13 cellular contexts compared by ENCODE assay signal in genomic region chr9:38036359-38037084, GRCh38. TPM values are rescaled to one million over a fixed set of nuclear protein-coding genes. Genes with fewer than 3 reads are reported as not detected.
DNase-seq lines count a peak whose midpoint lies in the region; ATAC-seq and TF ChIP-seq lines count a peak whose summit lies in the region.
"Had no signal": no experiment of that assay in that cellular context is flagged by ENCODE, and none has a peak within 500 bp of the region (broad histone marks: within the 10 kb centered on the region; RNA-seq: fewer than 3 reads in every experiment).

No MANE protein-coding gene starts in this region.

- ATAC-seq in body of pancreas (no peak), GM18867 (IDR thresholded peaks at IDR 0.05; ENCODE audit: unreplicated experiment) (no peak), GM19351 (IDR thresholded peaks at IDR 0.05; ENCODE audit: unreplicated experiment) (no peak)

- H3K4me1 ChIP-seq in ACC112 (ENCODE audit: control insufficient read depth, insufficient read depth, low read length, unreplicated experiment), result peaks cover 68% of the 10 kb centered on the region
- peaks cover 84% of the 10 kb centered on the region for H3K4me1 ChIP-seq in mesodermal cell (ENCODE audit: control insufficient read depth, insufficient read depth, low read length, poor library complexity, severe bottlenecking)
- peaks cover 84% of the 10 kb centered on the region for H3K4me1 ChIP-seq in body of pancreas

- DNase-seq in NB4 (ENCODE audit: low read depth), result peak; percentile 24
- peak; percentile 38 for DNase-seq in chondrocyte (ENCODE audit: low spot score)
- no peak for DNase-seq in body of pancreas
- no peak for DNase-seq in OCI-M2 (lab: John Stamatoyannopoulos, UW; ENCODE audit: unreplicated experiment)
- DNase-seq: GDM1, naive B cell, NCI-H446, SIG-M5 had no signal

- no peak for TF ChIP-seq POLR2A in NB4 (IDR thresholded peaks at IDR 0.05; ENCODE audit: extremely low read depth, insufficient read length)
- TF ChIP-seq POLR2A in body of pancreas (IDR thresholded peaks at IDR 0.05), result no peak

- H3K9me3 Mint-ChIP-seq in chondrocyte (ENCODE audit: low read depth), result no peaks in the 10 kb centered on the region
- H3K9me3 Mint-ChIP-seq: naive B cell had no signal

- H3K9me3 ChIP-seq in mesodermal cell (ENCODE audit: control insufficient read depth, low read length) (no peaks in the 10 kb centered on the region), body of pancreas (no peaks in the 10 kb centered on the region)

- 86 to 87% methylated on average over 11 of the region's 12 CpGs for WGBS in mesodermal cell (ENCODE audit: insufficient coverage in 2 of 2), 2 experiments
- WGBS in body of pancreas, 2 donors, result 64 to 70% methylated on average over 6 to 12 of the region's 12 CpGs

- H3K36me3 Mint-ChIP-seq in chondrocyte (ENCODE audit: low read depth), result no peaks in the 10 kb centered on the region
- H3K36me3 Mint-ChIP-seq: naive B cell had no signal

- intact Hi-C loops in body of pancreas (cut with DNase I), result no loop called here

- no peaks in the 10 kb centered on the region for H3K36me3 ChIP-seq in ACC112 (ENCODE audit: insufficient read depth, low read length)
- peaks cover 8% of the 10 kb centered on the region for H3K36me3 ChIP-seq in mesodermal cell (ENCODE audit: control insufficient read depth, insufficient read depth, low read length)
- no peaks in the 10 kb centered on the region for H3K36me3 ChIP-seq in body of pancreas (replicated peaks in 1 of 2; ENCODE audit: insufficient read depth in 1 of 2, low read depth in 2 of 2)

- no peak overlapping the region for H3K4me3 Mint-ChIP-seq in chondrocyte (ENCODE audit: unreplicated experiment)
- H3K4me3 Mint-ChIP-seq: B cell had no signal

- no peaks in the 10 kb centered on the region for H3K27me3 ChIP-seq in ACC112 (ENCODE audit: insufficient read depth, low read length)
- no peaks in the 10 kb centered on the region for H3K27me3 ChIP-seq in body of pancreas

- H3K27me3 Mint-ChIP-seq in chondrocyte (ENCODE audit: low read depth), result no peaks in the 10 kb centered on the region

- no peak for TF ChIP-seq CTCF in NB4 (IDR thresholded peaks at IDR 0.05; ENCODE audit: low read depth, low read length)
- TF ChIP-seq CTCF in chondrocyte (IDR thresholded peaks at IDR 0.05), result no peak
- TF ChIP-seq CTCF in body of pancreas (IDR thresholded peaks at IDR 0.05), result no peak

- H3K4me1 Mint-ChIP-seq in chondrocyte (ENCODE audit: low read depth), result peaks cover 57% of the 10 kb centered on the region

- H3K4me3 ChIP-seq in ACC112 (ENCODE audit: low read depth, low read length) (peak overlapping the region; percentile 11; the same call in 1 of the 2 replicates), NB4 (ENCODE audit: low read depth, low read length) (no peak overlapping the region), mesodermal cell (ENCODE audit: extremely low read depth, insufficient read depth, low read length, poor library complexity, severe bottlenecking) (no peak overlapping the region), body of pancreas (no peak overlapping the region)

- H3K79me2 ChIP-seq in ACC112 (ENCODE audit: control insufficient read depth, insufficient read depth, low read length, unreplicated experiment), result peaks cover 93% of the 10 kb centered on the region

- H2AFZ ChIP-seq in ACC112 (ENCODE audit: low read length, unreplicated experiment), result no peak overlapping the region

- peak overlapping the region; percentile 97 for H3K27ac ChIP-seq in ACC112 (ENCODE audit: low read depth, low read length)
- peak overlapping the region; percentile 84 for H3K27ac ChIP-seq in mesodermal cell (ENCODE audit: low read depth, low read length, severe bottlenecking)
- H3K27ac ChIP-seq in body of pancreas, result peak overlapping the region in 1 of 4 donors; percentile 42

- peak overlapping the region; percentile 93 for H3K27ac Mint-ChIP-seq in chondrocyte (ENCODE audit: unreplicated experiment)
- H3K27ac Mint-ChIP-seq: B cell had no signal

RNA-seq across cellular contexts. Expression of gene SHB, which starts 32.5 kb away (rescaled TPM):
- 19.6 to 25.1 TPM (median 23.8 TPM) in 3 replicates for total RNA-seq in chondrocyte
- polyA plus RNA-seq in mesodermal cell (2013, experiment 1 of 2), result 16.0 TPM
- 15.2 TPM for polyA plus RNA-seq in mesodermal cell (2013, experiment 2 of 2)
- 10 to 100 TPM; 25.2 to 29.3 TPM for total RNA-seq in body of pancreas

Comparison
In these comparisons a context has a peak if more than half of its experiments do, and no peak if none do; other contexts are left out.
1. DNase-seq: peak in NB4 (single experiment) and chondrocyte (single experiment); none in body of pancreas (0 of 4) and OCI-M2 (single experiment).